In the genomic region with DNA sequence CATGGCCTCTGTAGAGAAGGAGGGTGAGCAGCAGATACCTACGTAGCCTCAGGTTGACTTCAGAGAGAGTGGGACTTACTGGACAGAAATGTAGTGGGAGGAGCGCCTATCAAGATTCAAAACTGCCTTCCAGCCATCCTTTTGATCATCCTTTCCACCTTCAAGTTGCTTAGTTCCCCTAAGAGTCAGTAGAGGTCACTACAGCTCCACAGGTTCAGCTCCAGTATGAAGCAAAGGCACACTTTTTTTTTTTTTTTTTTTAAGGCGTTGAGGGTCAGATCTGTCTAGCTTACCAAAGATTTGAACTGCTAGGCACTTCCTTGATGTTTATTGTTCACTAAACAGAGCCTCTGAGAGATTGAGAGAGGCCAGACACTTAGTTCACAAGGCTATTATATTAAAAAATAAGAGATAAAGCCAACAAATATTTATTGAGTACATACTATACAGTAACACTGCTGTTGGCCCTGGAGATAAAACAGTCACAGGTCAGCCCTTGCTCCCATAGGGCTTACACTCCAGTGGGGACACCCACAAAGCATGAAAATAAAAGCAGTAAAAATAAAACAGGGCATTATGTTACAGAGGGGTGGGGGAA, we compare ENCODE assay signal across 8 cellular contexts. TPM values are rescaled to one million over a fixed set of nuclear protein-coding genes. Genes with fewer than 3 reads are reported as not detected.
A peak's percentile ranks its signal among the peaks of the same experiment; 100 is the strongest.
DNase-seq lines count a peak whose midpoint lies in the region; ATAC-seq and TF ChIP-seq lines count a peak whose summit lies in the region.

No MANE protein-coding gene starts in this region.

- no peak overlapping the region for H3K4me3 ChIP-seq in DND-41 (ENCODE audit: low read depth in 1 of 2, low read length in 2 of 2)

- H3K9me3 ChIP-seq in DND-41 (ENCODE audit: insufficient read depth, low read length, severe bottlenecking), result no peaks in the 10 kb centered on the region

- peaks cover 36% of the 10 kb centered on the region for H3K4me1 ChIP-seq in DND-41 (ENCODE audit: insufficient read depth, low read length)

- peak overlapping the region; percentile 37; the same call in 1 of the 2 replicates for H3K27ac ChIP-seq in DND-41 (ENCODE audit: low read length)

- H3K9ac ChIP-seq in DND-41 (ENCODE audit: low read depth, low read length), result no peak overlapping the region

- peak; percentile 89 for TF ChIP-seq CTCF in DND-41 (IDR thresholded peaks at IDR 0.05; ENCODE audit: borderline replicate concordance, extremely low read depth, low read length, poor library complexity, severe bottlenecking)

- peak; percentile 34 for ATAC-seq in DND-41 (ENCODE audit: insufficient read depth, low read depth)
- no peak for ATAC-seq in GM19328 (IDR thresholded peaks at IDR 0.05; ENCODE audit: unreplicated experiment)
- ATAC-seq in GM21717 (IDR thresholded peaks at IDR 0.05; ENCODE audit: unreplicated experiment), result no peak

- H2AFZ ChIP-seq in DND-41 (ENCODE audit: low read depth, low read length), result no peak overlapping the region

- no peaks in the 10 kb centered on the region for H3K27me3 ChIP-seq in DND-41 (ENCODE audit: insufficient read depth, low read length, poor library complexity)

- peaks cover 9% of the 10 kb centered on the region; the same call in 1 of the 2 replicates for H4K20me1 ChIP-seq in DND-41 (ENCODE audit: insufficient read depth, low read length)

- H3K4me2 ChIP-seq in DND-41 (ENCODE audit: insufficient read depth, low read length), result no peak overlapping the region

- peak; percentile 64 for DNase-seq in DND-41
- peak; percentile 76 for DNase-seq in HT1080 (ENCODE audit: low read depth)
- DNase-seq in astrocyte of the hippocampus (ENCODE audit: low read depth, low spot score), result peak; percentile 77
- peak; percentile 64 for DNase-seq in iPS-NIHi7 (ENCODE audit: extremely low spot score)
- peak in 5 of 6 experiments; percentile 23 to 70 (median 63) for DNase-seq in stimulated activated naive CD4-positive, alpha-beta T cell (lab: John Stamatoyannopoulos, UW)

- H3K36me3 ChIP-seq in DND-41 (ENCODE audit: insufficient read depth, low read length), result peaks cover 47% of the 10 kb centered on the region

- peaks cover 12% of the 10 kb centered on the region for H3K79me2 ChIP-seq in DND-41 (ENCODE audit: insufficient read depth, low read length)

TF ChIP-seq in PFSK-1, 5 proteins besides CTCF, POLR2A, EP300 and RAD21:
- TF ChIP-seq, protein P1, sequence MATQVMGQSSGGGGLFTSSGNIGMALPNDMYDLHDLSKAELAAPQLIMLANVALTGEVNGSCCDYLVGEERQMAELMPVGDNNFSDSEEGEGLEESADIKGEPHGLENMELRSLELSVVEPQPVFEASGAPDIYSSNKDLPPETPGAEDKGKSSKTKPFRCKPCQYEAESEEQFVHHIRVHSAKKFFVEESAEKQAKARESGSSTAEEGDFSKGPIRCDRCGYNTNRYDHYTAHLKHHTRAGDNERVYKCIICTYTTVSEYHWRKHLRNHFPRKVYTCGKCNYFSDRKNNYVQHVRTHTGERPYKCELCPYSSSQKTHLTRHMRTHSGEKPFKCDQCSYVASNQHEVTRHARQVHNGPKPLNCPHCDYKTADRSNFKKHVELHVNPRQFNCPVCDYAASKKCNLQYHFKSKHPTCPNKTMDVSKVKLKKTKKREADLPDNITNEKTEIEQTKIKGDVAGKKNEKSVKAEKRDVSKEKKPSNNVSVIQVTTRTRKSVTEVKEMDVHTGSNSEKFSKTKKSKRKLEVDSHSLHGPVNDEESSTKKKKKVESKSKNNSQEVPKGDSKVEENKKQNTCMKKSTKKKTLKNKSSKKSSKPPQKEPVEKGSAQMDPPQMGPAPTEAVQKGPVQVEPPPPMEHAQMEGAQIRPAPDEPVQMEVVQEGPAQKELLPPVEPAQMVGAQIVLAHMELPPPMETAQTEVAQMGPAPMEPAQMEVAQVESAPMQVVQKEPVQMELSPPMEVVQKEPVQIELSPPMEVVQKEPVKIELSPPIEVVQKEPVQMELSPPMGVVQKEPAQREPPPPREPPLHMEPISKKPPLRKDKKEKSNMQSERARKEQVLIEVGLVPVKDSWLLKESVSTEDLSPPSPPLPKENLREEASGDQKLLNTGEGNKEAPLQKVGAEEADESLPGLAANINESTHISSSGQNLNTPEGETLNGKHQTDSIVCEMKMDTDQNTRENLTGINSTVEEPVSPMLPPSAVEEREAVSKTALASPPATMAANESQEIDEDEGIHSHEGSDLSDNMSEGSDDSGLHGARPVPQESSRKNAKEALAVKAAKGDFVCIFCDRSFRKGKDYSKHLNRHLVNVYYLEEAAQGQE (IDR thresholded peaks at IDR 0.05; ENCODE audit: insufficient read depth in 1 of 2, low read depth in 2 of 2, low read length in 2 of 2), result no peak
- 0 out of 2 replicates have a peak, but pooled peaks have one; percentile 45 for TF ChIP-seq SIN3A (IDR thresholded peaks at IDR 0.05; ENCODE audit: borderline replicate concordance, insufficient read depth, low read length)

RNA-seq across cellular contexts. Expression of a gene that starts 3.1 kb away (rescaled TPM):
- 0.90 and 2.3 TPM in 2 replicates for total RNA-seq in HT1080 (2014; rRNA removed; shearing (Covaris generic))
- polyA plus RNA-seq in HT1080 (2015; cell fraction: cytosol; rRNA removed), result 5.6 and 11.7 TPM in 2 replicates
- 3.3 and 3.6 TPM in 2 replicates for polyA plus RNA-seq in HT1080 (2015; cell fraction: nucleus; rRNA removed)
- polyA plus RNA-seq in PFSK-1 (2012; ENCODE audit: insufficient read length, low read depth), result 2.2 TPM

RNA-seq across cellular contexts. Expression of a gene that starts 16.6 kb away (rescaled TPM):
- total RNA-seq in HT1080 (2014; rRNA removed; shearing (Covaris generic)), result 1.8 and 3.5 TPM in 2 replicates
- 0.49 and 0.51 TPM in 2 replicates for polyA plus RNA-seq in HT1080 (2015; cell fraction: cytosol; rRNA removed)
- 23.6 and 27.6 TPM in 2 replicates for polyA plus RNA-seq in HT1080 (2015; cell fraction: nucleus; rRNA removed)
- polyA plus RNA-seq in PFSK-1 (2012; ENCODE audit: insufficient read length, low read depth), result 6.6 TPM

RNA-seq across cellular contexts. Expression of a gene that starts 18.7 kb away (rescaled TPM):
- total RNA-seq in HT1080 (2014; rRNA removed; shearing (Covaris generic)), result 34.9 and 71.5 TPM in 2 replicates
- polyA plus RNA-seq in HT1080 (2015; cell fraction: cytosol; rRNA removed), result 181 and 214 TPM in 2 replicates
- 53.7 and 60.1 TPM in 2 replicates for polyA plus RNA-seq in HT1080 (2015; cell fraction: nucleus; rRNA removed)
- polyA plus RNA-seq in PFSK-1 (2012; ENCODE audit: insufficient read length, low read depth), result 144 TPM

RNA-seq across cellular contexts. Expression of a gene that starts 19.0 kb away (rescaled TPM):
- 18.8 and 28.7 TPM in 2 replicates for total RNA-seq in HT1080 (2014; rRNA removed; shearing (Covaris generic))
- 17.0 and 21.5 TPM in 2 replicates for polyA plus RNA-seq in HT1080 (2015; cell fraction: cytosol; rRNA removed)
- 68.9 and 69.2 TPM in 2 replicates for polyA plus RNA-seq in HT1080 (2015; cell fraction: nucleus; rRNA removed)
- 31.8 TPM for polyA plus RNA-seq in PFSK-1 (2012; ENCODE audit: insufficient read length, low read depth)

RNA-seq across cellular contexts. Expression of a gene that starts 24.4 kb away (rescaled TPM):
- total RNA-seq in HT1080 (2014; rRNA removed; shearing (Covaris generic)), result 82.5 and 84.7 TPM in 2 replicates
- 35.8 and 39.0 TPM in 2 replicates for polyA plus RNA-seq in HT1080 (2015; cell fraction: cytosol; rRNA removed)
- polyA plus RNA-seq in HT1080 (2015; cell fraction: nucleus; rRNA removed), result 107 and 119 TPM in 2 replicates
- 204 TPM for polyA plus RNA-seq in PFSK-1 (2012; ENCODE audit: insufficient read length, low read depth)
